Comparison of ENCODE assay signal across 18 cellular contexts in genomic region chr5:72509401-72509800, GRCh38. TPM values are rescaled to one million over a fixed set of nuclear protein-coding genes. Genes with fewer than 3 reads are reported as not detected.
A peak's percentile ranks its signal among the peaks of the same experiment; 100 is the strongest.
DNase-seq lines count a peak whose midpoint lies in the region; ATAC-seq and TF ChIP-seq lines count a peak whose summit lies in the region.
"Had no signal": no experiment of that assay in that cellular context is flagged by ENCODE, and none has a peak within 500 bp of the region (broad histone marks: within the 10 kb centered on the region; RNA-seq: fewer than 3 reads in every experiment).

No MANE protein-coding gene starts in this region.

- intact Hi-C loops in esophagus muscularis mucosa (cut with DNase I) (no loop called here), stomach (cut with DNase I; ENCODE audit: low total_unique reads) (no loop called here)
- intact Hi-C loops in CD8-positive, alpha-beta T cell (cut with DNase I, micrococcal nuclease), result no loop called here

- H3K4me2 ChIP-seq in GM23338 (no peak overlapping the region), Karpas-422 (ENCODE audit: low read depth, low read length, poor library complexity, severe bottlenecking) (no peak overlapping the region)
- H3K4me2 ChIP-seq: PC-9 had no signal

- H2AFZ ChIP-seq in GM23338 (peak overlapping the region; percentile 85), Karpas-422 (ENCODE audit: low read length) (no peak overlapping the region)
- H2AFZ ChIP-seq: PC-9 had no signal

- no peaks in the 10 kb centered on the region for H3K36me3 ChIP-seq in GM23338 (ENCODE audit: insufficient read depth)
- H3K36me3 ChIP-seq in esophagus muscularis mucosa, result no peaks in the 10 kb centered on the region
- no peaks in the 10 kb centered on the region for H3K36me3 ChIP-seq in stomach
- no peaks in the 10 kb centered on the region for H3K36me3 ChIP-seq in CD8-positive, alpha-beta T cell (ENCODE audit: insufficient read depth, low read length)
- no peaks in the 10 kb centered on the region for H3K36me3 ChIP-seq in Karpas-422 (ENCODE audit: insufficient read depth, low read length)
- H3K36me3 ChIP-seq: tibial nerve had no signal

- H4K20me1 ChIP-seq in GM23338 (replicated peaks; ENCODE audit: insufficient read depth) (no peaks in the 10 kb centered on the region), Karpas-422 (ENCODE audit: insufficient read depth, low read depth, low read length) (no peaks in the 10 kb centered on the region)

- TF ChIP-seq CTCF in GM23338 (conservative IDR thresholded peaks at IDR 0.05; ENCODE audit: low read depth in 2 of 2) (no peak), esophagus muscularis mucosa (IDR thresholded peaks at IDR 0.05) (no peak), stomach (IDR thresholded peaks at IDR 0.05) (no peak)
- no peak for TF ChIP-seq CTCF in CD8-positive, alpha-beta T cell (IDR thresholded peaks at IDR 0.05)

- TF ChIP-seq POLR2A in esophagus muscularis mucosa (IDR thresholded peaks at IDR 0.05; ENCODE audit: low read depth) (no peak), stomach (IDR thresholded peaks at IDR 0.05) (no peak)

- no peaks in the 10 kb centered on the region for H3K9me3 Mint-ChIP-seq in GM23338
- no peaks in the 10 kb centered on the region for H3K9me3 Mint-ChIP-seq in CD8-positive, alpha-beta T cell
- H3K9me3 Mint-ChIP-seq: naive B cell had no signal

- DNase-seq in GM23338 (ENCODE audit: low spot score), result no peak
- peak; percentile 19 for DNase-seq in esophagus muscularis mucosa (ENCODE audit: extremely low spot score)
- DNase-seq in midbrain (lab: John Stamatoyannopoulos, UW), result peak; percentile 48
- DNase-seq in stomach, result no peak
- no peak for DNase-seq in left lobe of liver (ENCODE audit: low spot score)
- DNase-seq in CD8-positive, alpha-beta T cell, result no peak
- no peak for DNase-seq in Karpas-422
- no peak for DNase-seq in activated naive CD4-positive, alpha-beta T cell treated with anti-CD3 and anti-CD28 coated beads, Interleukin-2, amount 50 U/mL, for 16 hours
- DNase-seq: activated T-cell treated with anti-CD3 and anti-CD28 coated beads, Interleukin-2, amount 50 U/mL, for 1 hour; amniotic stem cell; DMS79 treated with DMSO at 0.1 percent for 48 hours; naive B cell; NCI-H1092; NCI-H2227 treated with DMSO at 0.1 percent for 48 hours; PC-9; T-helper 1 cell had no signal

- H3K4me3 ChIP-seq in GM23338, result no peak overlapping the region
- H3K4me3 ChIP-seq in esophagus muscularis mucosa, result no peak overlapping the region
- no peak overlapping the region for H3K4me3 ChIP-seq in stomach
- H3K4me3 ChIP-seq in CD8-positive, alpha-beta T cell (ENCODE audit: low read depth, low read length), result no peak overlapping the region
- no peak overlapping the region for H3K4me3 ChIP-seq in Karpas-422 (ENCODE audit: low read length)
- H3K4me3 ChIP-seq: PC-9, tibial nerve had no signal

- H3K4me3 Mint-ChIP-seq in GM23338, result no peak overlapping the region
- H3K4me3 Mint-ChIP-seq in CD8-positive, alpha-beta T cell, result no peak overlapping the region
- H3K4me3 Mint-ChIP-seq: naive B cell had no signal

- H3K27ac ChIP-seq in GM23338 (ENCODE audit: low read depth) (no peak overlapping the region), esophagus muscularis mucosa (replicated peaks in 1 of 4) (peak overlapping the region; percentile 42 to 63 (median 51)), stomach (peak overlapping the region in 3 of 5 donors; percentile 7 to 32 (median 9)), Karpas-422 (ENCODE audit: low read length) (no peak overlapping the region)
- no peak overlapping the region for H3K27ac ChIP-seq in CD8-positive, alpha-beta T cell (ENCODE audit: low read depth, low read length)
- H3K27ac ChIP-seq: PC-9 had no signal

- WGBS in esophagus muscularis mucosa, result 70% methylated on average over 5 of the region's 7 CpGs
- 79 to 90% (median 83%) methylated on average over 7 of the region's 7 CpGs for WGBS in stomach, 5 donors

- H3K27me3 Mint-ChIP-seq in GM23338 (ENCODE audit: insufficient read depth, low read depth, poor library complexity), result peaks cover 2% of the 10 kb centered on the region
- H3K27me3 Mint-ChIP-seq in CD8-positive, alpha-beta T cell (ENCODE audit: low read depth), result peaks cover 26% of the 10 kb centered on the region

- CTCF ChIA-PET in CD8-positive, alpha-beta T cell (lab: Charles Lee), result no interaction called here

- TF ChIP-seq EP300 in esophagus muscularis mucosa (IDR thresholded peaks at IDR 0.05) (no peak), stomach (IDR thresholded peaks at IDR 0.05) (no peak)

- H3K79me2 ChIP-seq in GM23338 (replicated peaks; ENCODE audit: insufficient read depth), result no peaks in the 10 kb centered on the region
- no peaks in the 10 kb centered on the region for H3K79me2 ChIP-seq in Karpas-422 (ENCODE audit: low read length)

- H3K27me3 ChIP-seq in GM23338 (ENCODE audit: insufficient read depth) (no peaks in the 10 kb centered on the region), esophagus muscularis mucosa (no peaks in the 10 kb centered on the region), stomach (no peaks in the 10 kb centered on the region), Karpas-422 (ENCODE audit: low read length) (no peaks in the 10 kb centered on the region)
- no peaks in the 10 kb centered on the region for H3K27me3 ChIP-seq in CD8-positive, alpha-beta T cell (ENCODE audit: insufficient read depth, low read length)
- H3K27me3 ChIP-seq: tibial nerve had no signal

- H3K9me2 ChIP-seq in GM23338 (ENCODE audit: insufficient read depth) (peaks cover 18% of the 10 kb centered on the region), Karpas-422 (replicated peaks; ENCODE audit: insufficient read depth, low read length) (no peaks in the 10 kb centered on the region)

- no peak overlapping the region for H3K27ac Mint-ChIP-seq in GM23338
- no peak overlapping the region for H3K27ac Mint-ChIP-seq in CD8-positive, alpha-beta T cell

- POLR2A ChIA-PET in CD8-positive, alpha-beta T cell (lab: Charles Lee), result no interaction called here

- peaks cover 36% of the 10 kb centered on the region for H3K4me1 Mint-ChIP-seq in GM23338
- H3K4me1 Mint-ChIP-seq in CD8-positive, alpha-beta T cell (ENCODE audit: low read depth), result no peaks in the 10 kb centered on the region

- H3K9ac ChIP-seq in Karpas-422 (ENCODE audit: low read length), result no peak overlapping the region

- no peaks in the 10 kb centered on the region for H3F3A ChIP-seq in GM23338 (replicated peaks; ENCODE audit: low read depth)

- H3K36me3 Mint-ChIP-seq in GM23338 (ENCODE audit: low read depth), result no peaks in the 10 kb centered on the region
- H3K36me3 Mint-ChIP-seq in CD8-positive, alpha-beta T cell, result no peaks in the 10 kb centered on the region
- H3K36me3 Mint-ChIP-seq: naive B cell had no signal

- ATAC-seq in GM23338 (no peak), left lobe of liver (no peak)
- ATAC-seq in CD8-positive, alpha-beta T cell, result no peak

- H3K9me3 ChIP-seq in esophagus muscularis mucosa (no peaks in the 10 kb centered on the region), stomach (no peaks in the 10 kb centered on the region), Karpas-422 (ENCODE audit: low read length) (no peaks in the 10 kb centered on the region)
- H3K9me3 ChIP-seq in CD8-positive, alpha-beta T cell (ENCODE audit: low read length), result no peaks in the 10 kb centered on the region
- H3K9me3 ChIP-seq: tibial nerve had no signal

- peaks cover 33% of the 10 kb centered on the region for H3K4me1 ChIP-seq in GM23338 (ENCODE audit: insufficient read depth)
- peaks cover 32 to 47% (median 40%) of the 10 kb centered on the region in 4 donors for H3K4me1 ChIP-seq in esophagus muscularis mucosa
- peaks cover 0 to 29% (median 22%) of the 10 kb centered on the region in 4 donors for H3K4me1 ChIP-seq in stomach
- H3K4me1 ChIP-seq in CD8-positive, alpha-beta T cell (ENCODE audit: insufficient read depth, low read length), result no peaks in the 10 kb centered on the region
- H3K4me1 ChIP-seq in Karpas-422 (ENCODE audit: low read length), result peaks cover 4% of the 10 kb centered on the region; the same call in 1 of the 2 replicates

TF ChIP-seq in GM23338, 12 proteins besides CTCF, POLR2A, EP300 and RAD21 (continues in another document):
- TF ChIP-seq ZNF331 (CRISPR knock-in tag; IDR thresholded peaks at IDR 0.05; ENCODE audit: low read depth) (no peak), JUNB (IDR thresholded peaks at IDR 0.05; ENCODE audit: unreplicated experiment) (no peak)

RNA-seq across cellular contexts. Expression of gene ZNF366, which starts 2.2 kb away (rescaled TPM):
- total RNA-seq in GM23338 (2014; rRNA removed; shearing (Covaris generic)), result not detected in 2 replicates
- polyA plus RNA-seq in GM23338 (2016; fragmentation: Nextera tagmentation; extraction: Ambion mirVana), result not detected in 2 replicates
- 10 to 100 TPM in 1 of 4 donors, 1 to 10 TPM in 3; 3.1 to 11.1 (median 5.0) TPM for total RNA-seq in esophagus muscularis mucosa
- total RNA-seq in stomach, result 1 to 10 TPM in 4 of 5 donors, not detected in 1; 1.7 to 6.8 (median 4.5) TPM
- polyA plus RNA-seq in stomach, result under 1 TPM; 0.10 to 0.46 (median 0.37) TPM
- total RNA-seq in left lobe of liver, result 1.7 TPM
- not detected for total RNA-seq in CD8-positive, alpha-beta T cell
- total RNA-seq in Karpas-422 (2014; rRNA removed; shearing (Covaris generic); ENCODE audit: low replicate concordance), result not detected in 2 replicates
- polyA plus RNA-seq: keratinocyte had no signal

Comparison
In these comparisons a context has a peak if more than half of its experiments do, and no peak if none do; other contexts are left out.
1. DNase-seq: peak in esophagus muscularis mucosa (single experiment) and midbrain (single experiment); none in GM23338 (single experiment), stomach (single experiment), left lobe of liver (single experiment), CD8-positive, alpha-beta T cell (0 of 7), Karpas-422 (single experiment) and activated naive CD4-positive, alpha-beta T cell treated with anti-CD3 and anti-CD28 coated beads, Interleukin-2, amount 50 U/mL, for 16 hours (single experiment).
2. H3K27ac ChIP-seq: peak in esophagus muscularis mucosa (4 of 4) and stomach (3 of 5); none in GM23338 (single experiment), CD8-positive, alpha-beta T cell (single experiment) and Karpas-422 (single experiment).